Comparison of ENCODE assay signal across 16 cellular contexts in the genomic region with DNA sequence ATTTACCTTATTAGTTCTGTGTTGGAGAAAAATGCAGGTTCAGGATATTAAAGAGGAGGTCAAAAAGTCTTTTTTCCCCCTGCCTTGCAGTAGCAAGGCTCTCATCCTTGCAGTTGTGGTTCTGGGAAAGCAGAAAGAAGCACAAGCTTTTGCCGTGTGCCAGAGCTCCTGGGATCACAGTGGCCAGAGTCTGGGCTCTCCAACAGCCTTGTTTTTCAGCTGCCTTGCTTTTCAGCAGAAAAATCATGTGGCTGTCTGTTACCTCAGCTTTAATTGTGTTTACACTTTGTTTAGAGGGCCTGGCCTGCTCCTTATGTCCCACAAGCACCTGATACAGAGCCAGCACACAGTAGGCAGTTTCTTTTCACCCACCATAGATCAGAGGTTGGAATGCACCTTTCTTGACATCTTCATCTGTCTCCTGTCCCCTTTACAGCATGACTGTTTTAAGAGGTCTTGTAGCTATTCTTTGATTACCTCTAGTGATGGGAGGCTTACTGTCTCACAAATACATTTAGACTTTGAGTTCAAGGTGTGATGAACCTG.
"Had no signal": no experiment of that assay in that cellular context is flagged by ENCODE, and none has a peak within 500 bp of the region (broad histone marks: within the 10 kb centered on the region; RNA-seq: fewer than 3 reads in every experiment).

No MANE protein-coding gene starts in this region.

- H3K4me3 ChIP-seq: esophagus muscularis mucosa, heart left ventricle, left lung, transverse colon had no signal

- H3K9me3 Mint-ChIP-seq: T-helper 1 cell treated with Interleukin-12 subunit alpha and Interleukin-12 subunit beta and Interleukin-4 antibody, amounts not matched to agents 30 μg/mL and 1 μg/mL, for 36 hours had no signal

- H3K4me1 Mint-ChIP-seq: activated naive CD4-positive, alpha-beta T cell treated with anti-CD3 and anti-CD28 coated beads, Interleukin-2, amount 50 U/mL, for 24 hours; memory B cell had no signal

- H3K27ac ChIP-seq: brain microvascular endothelial cell, esophagus muscularis mucosa, heart left ventricle, left lung, transverse colon had no signal

- H3K27me3 ChIP-seq: brain microvascular endothelial cell, esophagus muscularis mucosa, heart left ventricle, left lung, transverse colon had no signal

- H3K9me3 ChIP-seq: esophagus muscularis mucosa, heart left ventricle, left lung, SK-N-SH, transverse colon had no signal

- H3K36me3 ChIP-seq: esophagus muscularis mucosa, heart left ventricle, left lung, transverse colon had no signal

- H3K9ac ChIP-seq: SK-N-SH had no signal

- H3K27ac Mint-ChIP-seq: activated naive CD4-positive, alpha-beta T cell treated with anti-CD3 and anti-CD28 coated beads, Interleukin-2, amount 50 U/mL, for 24 hours; memory B cell; nephron progenitor cell; T-helper 1 cell treated with Interleukin-12 subunit alpha and Interleukin-12 subunit beta and Interleukin-4 antibody, amounts not matched to agents 30 μg/mL and 1 μg/mL, for 36 hours; WTC11 had no signal

- H3K27me3 Mint-ChIP-seq: memory B cell had no signal

- H3K4me3 Mint-ChIP-seq: activated naive CD4-positive, alpha-beta T cell treated with anti-CD3 and anti-CD28 coated beads, Interleukin-2, amount 50 U/mL, for 24 hours; memory B cell; nephron progenitor cell; T-helper 1 cell treated with Interleukin-12 subunit alpha and Interleukin-12 subunit beta and Interleukin-4 antibody, amounts not matched to agents 30 μg/mL and 1 μg/mL, for 36 hours; WTC11 had no signal

- ATAC-seq: heart left ventricle, left lung, WTC11 had no signal

- H3K36me3 Mint-ChIP-seq: activated naive CD4-positive, alpha-beta T cell treated with anti-CD3 and anti-CD28 coated beads, Interleukin-2, amount 50 U/mL, for 24 hours; memory B cell had no signal

- DNase-seq: activated CD4-positive, alpha-beta T cell treated with anti-CD3 and anti-CD28 coated beads, Interleukin-2, amount 50 U/mL, for 1 hour; activated T-cell treated with anti-CD3 and anti-CD28 coated beads, Interleukin-2, amount 50 U/mL, for 1 hour; amniotic stem cell; brain microvascular endothelial cell; heart left ventricle; islet precursor cell; left lung; nephron progenitor cell; SK-N-SH; small intestine; transverse colon had no signal
